In the genomic region with DNA sequence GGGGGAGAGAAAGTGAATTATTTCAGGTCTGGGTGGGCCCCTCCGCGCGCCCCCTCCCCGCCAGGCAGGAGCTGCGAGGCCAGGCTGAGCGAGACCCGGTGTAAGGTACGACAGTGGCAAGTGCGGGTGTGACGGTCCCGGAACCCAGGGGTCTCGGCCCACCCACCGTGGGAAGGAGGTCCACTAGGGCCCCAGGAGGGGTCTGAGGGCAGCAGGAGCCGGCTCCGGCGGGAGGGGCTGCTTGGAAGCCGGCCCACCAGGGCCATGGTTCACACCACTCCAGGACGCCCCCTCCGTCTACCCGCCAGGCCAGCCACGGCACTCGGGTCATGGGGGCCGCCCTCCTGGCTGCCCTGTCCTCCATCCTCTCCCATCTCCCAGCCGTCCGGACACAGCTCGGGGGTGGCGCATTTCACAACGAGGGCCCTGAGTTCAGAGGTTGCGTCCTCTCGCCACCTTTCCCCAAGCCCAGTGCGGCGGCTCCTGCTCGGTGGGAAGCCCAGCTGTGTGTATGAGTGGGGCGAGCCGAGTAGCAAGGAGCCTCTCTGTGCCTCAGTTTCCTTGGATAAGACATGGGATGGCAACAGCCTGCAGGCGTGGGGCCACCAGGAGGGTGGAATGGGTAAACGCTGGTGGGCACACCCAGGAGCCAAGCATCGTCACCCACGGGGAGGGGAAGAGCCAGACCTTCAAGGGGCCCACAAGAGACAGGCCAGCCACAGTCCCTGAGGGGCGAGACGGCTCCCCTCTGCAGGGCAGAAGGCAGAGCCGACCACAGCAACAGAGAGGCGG, we compare ENCODE assay signal across 31 cellular contexts.
DNase-seq lines count a peak whose midpoint lies in the region; ATAC-seq, FAIRE-seq and TF ChIP-seq lines count a peak whose summit lies in the region.
"Had no signal": no experiment of that assay in that cellular context is flagged by ENCODE, and none has a peak within 500 bp of the region (broad histone marks: within the 10 kb centered on the region; RNA-seq: fewer than 3 reads in every experiment).

No MANE protein-coding gene starts in this region.

- H3K36me3 ChIP-seq in right lobe of liver, result no peaks in the 10 kb centered on the region
- no peaks in the 10 kb centered on the region for H3K36me3 ChIP-seq in HepG2 (replicated peaks in 1 of 2; ENCODE audit: control insufficient read depth in 1 of 2, insufficient read depth in 2 of 2, low read length in 2 of 2)
- H3K36me3 ChIP-seq in H1 (ENCODE audit: control insufficient read depth in 2 of 4, insufficient read depth in 4 of 4, low read length in 3 of 4), result no peaks in the 10 kb centered on the region
- H3K36me3 ChIP-seq: HAP-1, SJSA1, uterus had no signal

- BruUV-seq in HepG2 (replicated peaks; lab: Mats Ljungman, UMichigan), result no TSS peak

- H2AK5ac ChIP-seq in H1 (ENCODE audit: low read depth, low read length), result no peak overlapping the region

- H4K91ac ChIP-seq in H1 (replicated peaks; ENCODE audit: insufficient read length, low read length), result no peak overlapping the region

- TF ChIP-seq POLR2A in right lobe of liver (IDR thresholded peaks at IDR 0.05), result no peak
- TF ChIP-seq POLR2A in HepG2 (IDR thresholded peaks at IDR 0.05; ENCODE audit: insufficient read depth in 1 of 2, low read depth in 2 of 2, low read length in 2 of 2), result no peak
- no peak for TF ChIP-seq POLR2A in H1 (IDR thresholded peaks at IDR 0.05; ENCODE audit: control extremely low read depth in 1 of 2, low read depth in 2 of 2, low read length in 2 of 2)

- H3K27ac Mint-ChIP-seq in neural crest cell (ENCODE audit: unreplicated experiment), result peak overlapping the region; percentile 21
- H3K27ac Mint-ChIP-seq: activated naive CD8-positive, alpha-beta T cell treated with anti-CD3 and anti-CD28 coated beads, Interleukin-2, amount 50 U/mL, for 24 hours; activated T-cell treated with anti-CD3 and anti-CD28 coated beads, Interleukin-2, amount 50 U/mL, for 24 hours; B cell; effector memory CD8-positive, alpha-beta T cell had no signal

- peak in 2 of 3 donors; percentile 16 to 55 for DNase-seq in right lobe of liver
- no peak for DNase-seq in HepG2 (ENCODE audit: low spot score)
- no peak for DNase-seq in H1 (ENCODE audit: low read depth in 1 of 2, low spot score in 2 of 2)
- no peak for DNase-seq in neural crest cell (ENCODE audit: low read depth, low spot score)
- no peak for DNase-seq in HEK293T (ENCODE audit: extremely low spot score)
- DNase-seq in NCI-H446 treated with DMSO at 0.1 percent for 48 hours (lab: John Stamatoyannopoulos, UW), result no peak
- DNase-seq in GM10266 (ENCODE audit: extremely low spot score), result no peak
- DNase-seq: ACHN; activated CD4-positive, alpha-beta T cell treated with anti-CD3 and anti-CD28 coated beads for 48 hours; activated gamma-delta T cell treated with Interleukin-2 at 50 U/mL for 16 hours; activated naive CD8-positive, alpha-beta T cell treated with anti-CD3 and anti-CD28 coated beads, Interleukin-2, amount 50 U/mL, for 24 hours; activated T-cell treated with anti-CD3 and anti-CD28 coated beads, Interleukin-2, amount 50 U/mL, for 24 hours; central memory CD4-positive, alpha-beta T cell; DMS 273 treated with DMSO at 0.1 percent for 48 hours; effector memory CD8-positive, alpha-beta T cell; islet precursor cell; naive thymus-derived CD4-positive, alpha-beta T cell; NCI-H1048; NCI-H2107; NCI-H446; NCI-H774; stimulated activated CD4-positive, alpha-beta T cell treated with anti-CD3 and anti-CD28 coated beads, Interleukin-2, amount 100 ng/mL, for 24 hours; stimulated activated naive CD8-positive, alpha-beta T cell treated with anti-CD3 and anti-CD28 coated beads, Interleukin-15, Interleukin-2, amounts not matched to agents 100 U/mL and 50 U/mL, for 24 hours; testis; uterus had no signal

- no peak overlapping the region for H3K23ac ChIP-seq in H1 (ENCODE audit: insufficient read length)

- H2BK20ac ChIP-seq in H1 (ENCODE audit: low read length), result no peak overlapping the region

- no peak overlapping the region for H2BK120ac ChIP-seq in H1 (replicated peaks; ENCODE audit: low read depth, low read length)

- H3K4me1 Mint-ChIP-seq in neural crest cell, result peaks cover 4% of the 10 kb centered on the region
- H3K4me1 Mint-ChIP-seq: B cell had no signal

- no peaks in the 10 kb centered on the region for H3K79me2 ChIP-seq in HepG2 (ENCODE audit: insufficient read depth, low read length)
- no peaks in the 10 kb centered on the region for H3K79me2 ChIP-seq in H1 (ENCODE audit: control insufficient read depth in 1 of 2, insufficient read depth in 2 of 2, low read length in 2 of 2)

- intact Hi-C loops in right lobe of liver (cut with DNase I), result no loop called here
- intact Hi-C loops in HepG2 (cut with micrococcal nuclease; ENCODE audit: unreplicated experiment), result no loop called here

- H3K4ac ChIP-seq in H1 (replicated peaks; ENCODE audit: insufficient read length, low read depth, low read length), result no peak overlapping the region

- POLR2A ChIA-PET in HepG2 (lab: Yijun Ruan, JAX) (no interaction called here), H1 (lab: Charles Lee; ENCODE audit: partially characterized antibody) (no interaction called here), HEK293T (lab: Yijun Ruan, JAX) (no interaction called here)

- TF ChIP-seq EP300 in HepG2 (IDR thresholded peaks at IDR 0.05; ENCODE audit: low read depth in 2 of 2, low read length in 2 of 2) (no peak), HepG2 (CRISPR knock-in tag; IDR thresholded peaks at IDR 0.05; ENCODE audit: borderline replicate concordance) (no peak), H1 (IDR thresholded peaks at IDR 0.05; ENCODE audit: borderline replicate concordance in 1 of 2, low read depth in 2 of 2, low read length in 2 of 2) (no peak)

- H3K9ac ChIP-seq in HepG2 (ENCODE audit: insufficient read depth, low read depth, low read length) (no peak overlapping the region), H1 (replicated peaks in 1 of 4; ENCODE audit: extremely low read depth in 1 of 4, low read depth in 3 of 4, low read length in 3 of 4) (no peak overlapping the region)

- no peaks in the 10 kb centered on the region for H3K9me3 Mint-ChIP-seq in neural crest cell
- H3K9me3 Mint-ChIP-seq: activated naive CD8-positive, alpha-beta T cell treated with anti-CD3 and anti-CD28 coated beads, Interleukin-2, amount 50 U/mL, for 24 hours; activated T-cell treated with anti-CD3 and anti-CD28 coated beads, Interleukin-2, amount 50 U/mL, for 24 hours; effector memory CD8-positive, alpha-beta T cell had no signal

- TF ChIP-seq CTCF in right lobe of liver (IDR thresholded peaks at IDR 0.05) (no peak), HepG2 (CRISPR knock-in tag; IDR thresholded peaks at IDR 0.05) (no peak), H1 (IDR thresholded peaks at IDR 0.05; ENCODE audit: control extremely low read depth in 1 of 3, insufficient read depth in 1 of 3, low read depth in 1 of 3, low read length in 3 of 3) (no peak), neural crest cell (conservative IDR thresholded peaks at IDR 0.05) (no peak), GM10266 (IDR thresholded peaks at IDR 0.05; ENCODE audit: control insufficient read depth, insufficient read depth, low read depth, missing control alignments) (no peak)

- no peak overlapping the region for H4K5ac ChIP-seq in H1 (ENCODE audit: insufficient read length, low read depth, low read length)

- no peak overlapping the region for H2BK15ac ChIP-seq in H1 (ENCODE audit: low read length)

- H3K4me2 ChIP-seq in HepG2 (ENCODE audit: low read depth, low read length) (no peak overlapping the region), H1 (ENCODE audit: insufficient read depth in 1 of 2, low read depth in 2 of 2, low read length in 2 of 2) (no peak overlapping the region)
- H3K4me2 ChIP-seq: smooth muscle cell had no signal

- H2BK12ac ChIP-seq in H1 (ENCODE audit: low read depth, low read length), result no peak overlapping the region

- no peaks in the 10 kb centered on the region for H3K23me2 ChIP-seq in H1 (ENCODE audit: low read depth, low read length)

- ATAC-seq in right lobe of liver (no peak), HepG2 (no peak; the same call in 2 of the 3 replicates)
- ATAC-seq: activated naive CD8-positive, alpha-beta T cell treated with anti-CD3 and anti-CD28 coated beads, Interleukin-2, amount 50 U/mL, for 24 hours; effector memory CD8-positive, alpha-beta T cell; GM12878; naive thymus-derived CD4-positive, alpha-beta T cell; stimulated activated naive CD8-positive, alpha-beta T cell treated with anti-CD3 and anti-CD28 coated beads, Interleukin-15, Interleukin-2, amounts not matched to agents 100 U/mL and 50 U/mL, for 24 hours had no signal

- H3K27me3 Mint-ChIP-seq in neural crest cell (ENCODE audit: low read depth), result no peaks in the 10 kb centered on the region
- H3K27me3 Mint-ChIP-seq: activated naive CD8-positive, alpha-beta T cell treated with anti-CD3 and anti-CD28 coated beads, Interleukin-2, amount 50 U/mL, for 24 hours; naive thymus-derived CD4-positive, alpha-beta T cell had no signal

- H3K27me3 ChIP-seq in right lobe of liver (no peaks in the 10 kb centered on the region), HepG2 (ENCODE audit: control insufficient read depth in 1 of 2, insufficient read depth in 2 of 2, low read length in 2 of 2) (peaks cover 17 to 67% of the 10 kb centered on the region in 2 experiments; a peak in 4 of 5 replicates), H1 (replicated peaks in 1 of 4; ENCODE audit: control insufficient read depth in 3 of 4, extremely low read depth in 1 of 4, insufficient read depth in 3 of 4, low read length in 3 of 4) (no peaks in the 10 kb centered on the region)
- H3K27me3 ChIP-seq: SJSA1, testis, uterus had no signal

- H3K9me3 ChIP-seq in right lobe of liver, result no peaks in the 10 kb centered on the region
- H3K9me3 ChIP-seq in HepG2 (ENCODE audit: low read length), result no peaks in the 10 kb centered on the region
- no peaks in the 10 kb centered on the region for H3K9me3 ChIP-seq in H1 (ENCODE audit: insufficient read depth in 2 of 2, low read depth in 1 of 2, low read length in 1 of 2)
- H3K9me3 ChIP-seq: HAP-1, SJSA1, testis, uterus had no signal

- no peak for FAIRE-seq in HepG2 (lab: Jason Lieb, UNC)
- no peak for FAIRE-seq in H1 (lab: Jason Lieb, UNC)
- FAIRE-seq: GM12878, RCC 7860 had no signal

- no peak overlapping the region for H2AFZ ChIP-seq in HepG2 (ENCODE audit: low read length)
- H2AFZ ChIP-seq in H1 (ENCODE audit: low read length), result no peak overlapping the region

- H2BK5ac ChIP-seq in H1 (ENCODE audit: low read depth, low read length), result no peak overlapping the region

- no peaks in the 10 kb centered on the region for H3K79me1 ChIP-seq in H1 (ENCODE audit: low read depth, low read length)

- no peak overlapping the region for H3K14ac ChIP-seq in H1 (ENCODE audit: insufficient read length)

- no peak overlapping the region for H3K27ac ChIP-seq in right lobe of liver
- H3K27ac ChIP-seq in HepG2 (ENCODE audit: extremely low read length, insufficient read depth, low read length), result no peak overlapping the region
- no peak overlapping the region for H3K27ac ChIP-seq in H1 (ENCODE audit: low read depth, low read length)
- H3K27ac ChIP-seq: SJSA1, testis, uterus had no signal

- CTCF ChIA-PET in HepG2 (lab: Yijun Ruan, JAX; ENCODE audit: low intra/inter-chr PET ratio, low total read pairs), result no interaction called here
- CTCF ChIA-PET in H1 (lab: Charles Lee; ENCODE audit: partially characterized antibody), result no interaction called here
- CTCF ChIA-PET in HEK293T (lab: Yijun Ruan, JAX), result interaction anchor here (1.7 kb wide), 1 partner anchor 91 kb away, joined by 7 read pairs; no protein-coding TSS in a partner anchor

- H3K4me3 ChIP-seq in right lobe of liver (no peak overlapping the region), HepG2 (replicated peaks in 1 of 3; ENCODE audit: insufficient read depth in 1 of 3, low read depth in 2 of 3, low read length in 3 of 3) (no peak overlapping the region), H1 (ENCODE audit: extremely low read depth in 1 of 4, insufficient read depth in 2 of 4, low read depth in 3 of 4, low read length in 4 of 4) (no peak overlapping the region)
- H3K4me3 ChIP-seq: GM12878, HAP-1, SJSA1, smooth muscle cell, testis, uterus had no signal

- no peak overlapping the region for H3K4me3 Mint-ChIP-seq in neural crest cell
- H3K4me3 Mint-ChIP-seq: activated naive CD8-positive, alpha-beta T cell treated with anti-CD3 and anti-CD28 coated beads, Interleukin-2, amount 50 U/mL, for 24 hours; activated T-cell treated with anti-CD3 and anti-CD28 coated beads, Interleukin-2, amount 50 U/mL, for 24 hours; B cell had no signal

- TF ChIP-seq RAD21 in HepG2 (CRISPR knock-in tag; IDR thresholded peaks at IDR 0.05), result no peak
- TF ChIP-seq RAD21 in H1 (IDR thresholded peaks at IDR 0.05 in 1 of 2, conservative IDR thresholded peaks at IDR 0.05 in 1 of 2; ENCODE audit: low read depth in 2 of 2, low read length in 2 of 2), result no peak

- no peaks in the 10 kb centered on the region for H3K36me3 Mint-ChIP-seq in neural crest cell (ENCODE audit: low read depth)
- H3K36me3 Mint-ChIP-seq: naive thymus-derived CD4-positive, alpha-beta T cell had no signal

- H3K4me1 ChIP-seq in right lobe of liver (no peaks in the 10 kb centered on the region), HepG2 (ENCODE audit: insufficient read depth, low read length) (no peaks in the 10 kb centered on the region), H1 (replicated peaks in 1 of 4; ENCODE audit: control insufficient read depth in 3 of 4, insufficient read depth in 4 of 4, low read length in 3 of 4) (peaks cover 0 to 13% (median 7%) of the 10 kb centered on the region in 4 experiments; a peak in 5 of 7 replicates)
- H3K4me1 ChIP-seq: HAP-1, SJSA1, testis, uterus had no signal

- peak overlapping the region; percentile 51 for H4K8ac ChIP-seq in H1 (ENCODE audit: extremely low read depth, insufficient read depth, low read length)

- 83% methylated on average over 5 of the region's 43 CpGs for WGBS in right lobe of liver (ENCODE audit: insufficient coverage, low coverage, low lambda C conversion rate, missing lambda C conversion rate)
- 71% methylated on average over 10 of the region's 43 CpGs for WGBS in HepG2 (ENCODE audit: low lambda C conversion rate)
- 91% methylated on average over 35 of the region's 43 CpGs; no CpG with 5 or more reads in 1 of the 2 experiments for WGBS in H1 (ENCODE audit: extremely low coverage in 1 of 2, insufficient coverage in 1 of 2, insufficient read length in 1 of 2, insufficient replicate concordance in 2 of 2, low coverage in 1 of 2, low lambda C conversion rate in 2 of 2, missing lambda C conversion rate in 1 of 2), 2 experiments

- in situ Hi-C loops in HepG2 (cut with HindIII; ENCODE audit: extremely low pct_ligation_motif_present, low pct_unique_long_range_greater_than_20kb), result no loop called here

- H4K20me1 ChIP-seq in HepG2 (ENCODE audit: insufficient read depth, low read length) (0 out of 2 replicates have a peak, but pooled peaks cover 3% of the 10 kb centered on the region), H1 (replicated peaks in 1 of 2; ENCODE audit: control insufficient read depth in 1 of 2, insufficient read depth in 2 of 2, low read length in 2 of 2) (no peaks in the 10 kb centered on the region)

- H3K56ac ChIP-seq in H1 (replicated peaks; ENCODE audit: insufficient read length, low read depth, low read length), result no peak overlapping the region

- no peak overlapping the region for H3K18ac ChIP-seq in H1 (ENCODE audit: extremely low read depth, low read length)

Comparison
In these comparisons a context has a peak if more than half of its experiments do, and no peak if none do; other contexts are left out.
1. DNase-seq: peak in right lobe of liver (2 of 3); none in HepG2 (single experiment), H1 (0 of 2), neural crest cell (single experiment), HEK293T (single experiment), NCI-H446 treated with DMSO at 0.1 percent for 48 hours (single experiment) and GM10266 (single experiment).